Comparison of ENCODE assay signal across 8 cellular contexts in genomic region chr16:11629071-11630030, GRCh38. TPM values are rescaled to one million over a fixed set of nuclear protein-coding genes. Genes with fewer than 3 reads are reported as not detected.
A peak's percentile ranks its signal among the peaks of the same experiment; 100 is the strongest.
DNase-seq lines count a peak whose midpoint lies in the region; ATAC-seq, FAIRE-seq and TF ChIP-seq lines count a peak whose summit lies in the region.

No MANE protein-coding gene starts in this region.

- H3K27me3 ChIP-seq in CD4-positive, alpha-beta T cell (ENCODE audit: control insufficient read depth, insufficient read depth, low read length): no peaks in the 10 kb centered on the region
- H3K27me3 ChIP-seq in breast epithelium (no peaks in the 10 kb centered on the region), thyroid gland (no peaks in the 10 kb centered on the region)

- POLR2A ChIA-PET in CD4-positive, alpha-beta T cell (lab: Charles Lee): interaction anchor here (0.9 to 2.4 kb wide), 4 partner anchors 8 to 73 kb away, joined by 3 to 18 read pairs (median 5); no protein-coding TSS in a partner anchor
- POLR2A ChIA-PET in naive thymus-derived CD8-positive, alpha-beta T cell (lab: Charles Lee): interaction anchor here (0.7 to 2.8 kb wide), 7 partner anchors 10 to 69 kb away, joined by 3 to 15 read pairs (median 4); partner anchors contain the start of gene LITAF

- CTCF ChIA-PET in CD4-positive, alpha-beta T cell (lab: Charles Lee): interaction anchor here (1.6 kb wide), 1 partner anchor 97 kb away, joined by 7 read pairs; no protein-coding TSS in a partner anchor

- H3K27me3 Mint-ChIP-seq in CD4-positive, alpha-beta T cell: no peaks in the 10 kb centered on the region
- no peaks in the 10 kb centered on the region for H3K27me3 Mint-ChIP-seq in naive thymus-derived CD8-positive, alpha-beta T cell

- peaks cover 51% of the 10 kb centered on the region for H3K4me1 Mint-ChIP-seq in CD4-positive, alpha-beta T cell (ENCODE audit: low read depth)
- peaks cover 17 to 60% (median 46%) of the 10 kb centered on the region in 4 donors for H3K4me1 Mint-ChIP-seq in naive thymus-derived CD8-positive, alpha-beta T cell

- peaks cover 4 to 11% of the 10 kb centered on the region in 2 donors for H3K4me1 ChIP-seq in breast epithelium
- H3K4me1 ChIP-seq in thyroid gland: peaks cover 0 to 18% of the 10 kb centered on the region in 2 donors

- TF ChIP-seq POLR2A in breast epithelium (IDR thresholded peaks at IDR 0.05) (no peak), thyroid gland (IDR thresholded peaks at IDR 0.05) (no peak)

- no peak overlapping the region for H3K4me3 ChIP-seq in breast epithelium
- H3K4me3 ChIP-seq in thyroid gland (replicated peaks in 1 of 3): no peak overlapping the region

- no peak overlapping the region for H3K27ac ChIP-seq in CD4-positive, alpha-beta T cell (ENCODE audit: low read depth, low read length)
- H3K27ac ChIP-seq in breast epithelium (peak overlapping the region; percentile 84 to 89), thyroid gland (peak overlapping the region in 1 of 3 donors; percentile 28)

- H3K36me3 ChIP-seq in breast epithelium (no peaks in the 10 kb centered on the region), thyroid gland (no peaks in the 10 kb centered on the region)

- no peaks in the 10 kb centered on the region for H3K9me3 Mint-ChIP-seq in CD4-positive, alpha-beta T cell
- no peaks in the 10 kb centered on the region for H3K9me3 Mint-ChIP-seq in naive thymus-derived CD8-positive, alpha-beta T cell

- no peaks in the 10 kb centered on the region for H3K9me3 ChIP-seq in CD4-positive, alpha-beta T cell (ENCODE audit: control insufficient read depth, low read length)
- H3K9me3 ChIP-seq in breast epithelium: no peaks in the 10 kb centered on the region
- no peaks in the 10 kb centered on the region for H3K9me3 ChIP-seq in thyroid gland

- intact Hi-C loops in CD4-positive, alpha-beta T cell (cut with DNase I, micrococcal nuclease): no loop called here
- intact Hi-C loops in breast epithelium (cut with DNase I; ENCODE audit: low total_unique reads): no loop called here
- intact Hi-C loops in thyroid gland (cut with DNase I): no loop called here

- peak overlapping the region; percentile 70 for H3K27ac Mint-ChIP-seq in CD4-positive, alpha-beta T cell
- H3K27ac Mint-ChIP-seq in naive thymus-derived CD8-positive, alpha-beta T cell: peak overlapping the region; percentile 46 to 95 (median 82)

- WGBS in thyroid gland, 2 donors: 88 to 89% methylated on average over 22 of the region's 23 CpGs

- TF ChIP-seq CTCF in CD4-positive, alpha-beta T cell (IDR thresholded peaks at IDR 0.05): no peak
- TF ChIP-seq CTCF in breast epithelium (IDR thresholded peaks at IDR 0.05): no peak
- TF ChIP-seq CTCF in D721Med (IDR thresholded peaks at IDR 0.05; ENCODE audit: insufficient read depth, missing control alignments): no peak
- TF ChIP-seq CTCF in thyroid gland (IDR thresholded peaks at IDR 0.05): no peak

- ATAC-seq in CD4-positive, alpha-beta T cell (ENCODE audit: poor library complexity): peak; percentile 52
- ATAC-seq in naive thymus-derived CD8-positive, alpha-beta T cell: peak; percentile 55 to 60
- no peak for ATAC-seq in GM19467 (IDR thresholded peaks at IDR 0.05; ENCODE audit: unreplicated experiment)
- no peak for ATAC-seq in GM21723 (IDR thresholded peaks at IDR 0.05; ENCODE audit: unreplicated experiment)

- peak overlapping the region; percentile 8 for H3K4me3 Mint-ChIP-seq in CD4-positive, alpha-beta T cell
- H3K4me3 Mint-ChIP-seq in naive thymus-derived CD8-positive, alpha-beta T cell: peak overlapping the region in 9 of 10 donors; percentile 17 to 77 (median 48)

- H3K36me3 Mint-ChIP-seq in CD4-positive, alpha-beta T cell (ENCODE audit: low read depth): no peaks in the 10 kb centered on the region
- H3K36me3 Mint-ChIP-seq in naive thymus-derived CD8-positive, alpha-beta T cell: no peaks in the 10 kb centered on the region

- no peak for FAIRE-seq in D721Med (lab: Jason Lieb, UNC)

- DNase-seq in CD4-positive, alpha-beta T cell: no peak
- peak; percentile 57 for DNase-seq in NCI-H2107 treated with DMSO at 0.1 percent for 48 hours (lab: John Stamatoyannopoulos, UW; ENCODE audit: unreplicated experiment)
- DNase-seq in breast epithelium (ENCODE audit: low spot score in 2 of 2): no peak
- DNase-seq in naive thymus-derived CD8-positive, alpha-beta T cell: peak in 1 of 10 donors; percentile 23
- DNase-seq in D721Med (ENCODE audit: insufficient read length, low spot score): no peak
- DNase-seq in thyroid gland: no peak

RNA-seq across cellular contexts. Expression of gene SNN, which starts 38.9 kb away (rescaled TPM):
- 10 to 100 TPM; 76.3 to 79.7 TPM for total RNA-seq in CD4-positive, alpha-beta T cell
- total RNA-seq in breast epithelium (10 to 100 TPM; 16.4 to 68.3 (median 18.7) TPM), thyroid gland (10 to 100 TPM; 31.5 to 50.6 (median 36.3) TPM)
- 10 to 100 TPM; 24.4 to 25.9 TPM for total RNA-seq in naive thymus-derived CD8-positive, alpha-beta T cell
- 10 to 100 TPM; 16.0 to 26.9 (median 19.0) TPM for polyA plus RNA-seq in naive thymus-derived CD8-positive, alpha-beta T cell

RNA-seq across cellular contexts. Expression of gene LITAF, which starts 42.6 kb away (rescaled TPM):
- total RNA-seq in CD4-positive, alpha-beta T cell: 100 to 1,000 TPM; 226 to 257 TPM
- total RNA-seq in breast epithelium (100 to 1,000 TPM in 1 of 3 donors, 10 to 100 TPM in 2; 50.6 to 109 (median 59.0) TPM), thyroid gland (100 to 1,000 TPM; 101 to 136 (median 112) TPM)
- total RNA-seq in naive thymus-derived CD8-positive, alpha-beta T cell: 100 to 1,000 TPM; 169 to 176 TPM
- polyA plus RNA-seq in naive thymus-derived CD8-positive, alpha-beta T cell: 100 to 1,000 TPM; 553 to 770 (median 597) TPM

Comparison
In these comparisons a context has a peak if more than half of its experiments do, and no peak if none do; other contexts are left out.
1. ATAC-seq: peak in CD4-positive, alpha-beta T cell (single experiment) and naive thymus-derived CD8-positive, alpha-beta T cell (2 of 2); none in GM19467 (single experiment) and GM21723 (single experiment).